In genomic region chr2:20192781-20193180, GRCh38 we compare ENCODE assay signal across 1 cellular context.
TF ChIP-seq lines count a peak whose summit lies in the region.

No MANE protein-coding gene starts in this region.

TF ChIP-seq in H1, 55 proteins besides CTCF, POLR2A, EP300 and RAD21:
- TF ChIP-seq ATF3 (IDR thresholded peaks at IDR 0.05; ENCODE audit: insufficient read depth, low read depth, low read length) (no peak), CHD7 (IDR thresholded peaks at IDR 0.05; ENCODE audit: insufficient replicate concordance, low read length) (no peak)
